8 cellular contexts compared by ENCODE assay signal in genomic region chr19:37778613-37779138, GRCh38. TPM values are rescaled to one million over a fixed set of nuclear protein-coding genes. Genes with fewer than 3 reads are reported as not detected.
DNase-seq lines count a peak whose midpoint lies in the region; ATAC-seq and TF ChIP-seq lines count a peak whose summit lies in the region.

No MANE protein-coding gene starts in this region.

- peak overlapping the region; percentile 90 for H3K27ac ChIP-seq in CD4-positive, alpha-beta memory T cell (ENCODE audit: low read depth, low read length)
- H3K27ac ChIP-seq in WERI-Rb-1 (peak overlapping the region; percentile 75), heart right ventricle (peak overlapping the region; percentile 22 to 92 (median 88))

- no peaks in the 10 kb centered on the region for H3K9me3 ChIP-seq in CD4-positive, alpha-beta memory T cell (ENCODE audit: control insufficient read depth in 1 of 2, low read length in 2 of 2)
- H3K9me3 ChIP-seq in WERI-Rb-1 (ENCODE audit: severe bottlenecking) (no peaks in the 10 kb centered on the region), heart right ventricle (peaks cover 0 to 38% (median 8%) of the 10 kb centered on the region in 11 donors)

- POLR2A ChIA-PET in CD4-positive, alpha-beta memory T cell (lab: Charles Lee; ENCODE audit: partially characterized antibody): interaction anchor here (0.6 to 2.4 kb wide), 9 partner anchors 59 to 862 kb away, joined by 3 to 15 read pairs (median 6); partner anchors contain the start of genes SIPA1L3, WDR87, ZNF420 and ZNF527
- POLR2A ChIA-PET in HEK293T (lab: Yijun Ruan, JAX): interaction anchor here (0.7 to 2.2 kb wide), 10 partner anchors 13 to 755 kb away, joined by 3 to 15 read pairs (median 7); partner anchors contain the start of genes ZNF527, ZNF540, ZNF569 and ZNF571

- peaks cover 31 to 38% of the 10 kb centered on the region in 2 donors for H3K36me3 Mint-ChIP-seq in CD4-positive, alpha-beta memory T cell

- whole genome bisulfite sequencing in heart right ventricle, 2 donors: 12 to 18% methylated on average over 8 of the region's 8 CpGs

- H3K27ac Mint-ChIP-seq in CD4-positive, alpha-beta memory T cell: peak overlapping the region; percentile 86 to 100 (median 98)

- H3K27me3 Mint-ChIP-seq in CD4-positive, alpha-beta memory T cell: no peaks in the 10 kb centered on the region

- peaks cover 24 to 49% (median 36%) of the 10 kb centered on the region in 4 donors for H3K4me1 Mint-ChIP-seq in CD4-positive, alpha-beta memory T cell

- peaks cover 2 to 20% (median 10%) of the 10 kb centered on the region in 8 donors for H3K9me3 Mint-ChIP-seq in CD4-positive, alpha-beta memory T cell

- peak overlapping the region; percentile 90 to 99 (median 94) for H3K4me3 Mint-ChIP-seq in CD4-positive, alpha-beta memory T cell

- peak in 3 of 8 donors; percentile 8 to 16 (median 9) for ATAC-seq in heart right ventricle

- intact Hi-C loops in CD4-positive, alpha-beta memory T cell (cut with micrococcal nuclease): loop anchor here (1.0 to 5.0 kb wide), 7 partner anchors 124 to 1399 kb away; partner anchors contain the start of genes ZFP14, ZFP30, ZNF527 and ZNF540
- intact Hi-C loops in heart right ventricle (cut with DNase I): no loop called here

- DNase-seq in CD4-positive, alpha-beta memory T cell: no peak
- DNase-seq in HEK293T (ENCODE audit: extremely low spot score): peak; percentile 6
- DNase-seq in WERI-Rb-1: no peak
- DNase-seq in heart right ventricle: no peak
- peak; percentile 1 for DNase-seq in retina
- no peak for DNase-seq in activated gamma-delta T cell (lab: John Stamatoyannopoulos, UW)
- DNase-seq in NCI-H1092 treated with DMSO at 0.1 percent for 48 hours (lab: John Stamatoyannopoulos, UW): no peak
- DNase-seq in GM13977 (ENCODE audit: low spot score): no peak

- no peaks in the 10 kb centered on the region for H3K36me3 ChIP-seq in CD4-positive, alpha-beta memory T cell (ENCODE audit: insufficient read depth, low read length)
- H3K36me3 ChIP-seq in WERI-Rb-1: no peaks in the 10 kb centered on the region; the same call in 1 of the 2 replicates
- H3K36me3 ChIP-seq in heart right ventricle: peaks cover 0 to 4% (median 0%) of the 10 kb centered on the region in 9 donors

- no peaks in the 10 kb centered on the region for H3K27me3 ChIP-seq in CD4-positive, alpha-beta memory T cell (ENCODE audit: insufficient read depth, low read length)
- H3K27me3 ChIP-seq in WERI-Rb-1 (ENCODE audit: insufficient read depth, low read depth, severe bottlenecking) (no peaks in the 10 kb centered on the region), heart right ventricle (no peaks in the 10 kb centered on the region)

- H3K4me3 ChIP-seq in CD4-positive, alpha-beta memory T cell (ENCODE audit: low read length in 2 of 2): peak overlapping the region; percentile 74 to 89
- H3K4me3 ChIP-seq in WERI-Rb-1 (ENCODE audit: low read depth, low read length) (peak overlapping the region; percentile 70), heart right ventricle (peak overlapping the region; percentile 52 to 99 (median 78))

- H3K4me1 ChIP-seq in CD4-positive, alpha-beta memory T cell (ENCODE audit: insufficient read depth, low read length): peaks cover 18% of the 10 kb centered on the region
- peaks cover 2 to 19% (median 14%) of the 10 kb centered on the region in 9 donors for H3K4me1 ChIP-seq in heart right ventricle

- TF ChIP-seq CTCF in WERI-Rb-1 (IDR thresholded peaks at IDR 0.05; ENCODE audit: low read depth, low read length) (no peak), heart right ventricle (IDR thresholded peaks at IDR 0.05) (no peak), GM13977 (IDR thresholded peaks at IDR 0.05; ENCODE audit: extremely low read depth, insufficient read depth, missing control alignments) (no peak)

- in situ Hi-C loops in GM13977 (cut with MboI; ENCODE audit: low pct_unique_long_range_greater_than_20kb, low sequenced_read_pairs, unreplicated experiment): no loop called here

- CTCF ChIA-PET in CD4-positive, alpha-beta memory T cell (lab: Charles Lee; ENCODE audit: partially characterized antibody): interaction anchor here (1.0 kb wide), 1 partner anchor 59 kb away, joined by 3 read pairs; no protein-coding TSS in a partner anchor
- CTCF ChIA-PET in HEK293T (lab: Yijun Ruan, JAX): no interaction called here

TF ChIP-seq in HEK293T, 16 proteins besides CTCF, POLR2A, EP300 and RAD21:
- TF ChIP-seq SP1 (IDR thresholded peaks at IDR 0.05) (no peak), CTBP1 (IDR thresholded peaks at IDR 0.05; ENCODE audit: borderline replicate concordance) (no peak), HDGF (IDR thresholded peaks at IDR 0.05; ENCODE audit: borderline replicate concordance) (no peak), FOXM1 (IDR thresholded peaks at IDR 0.05; ENCODE audit: borderline replicate concordance) (no peak), ELF4 (IDR thresholded peaks at IDR 0.05) (no peak), PKNOX1 (IDR thresholded peaks at IDR 0.05) (no peak), LEF1 (IDR thresholded peaks at IDR 0.05; ENCODE audit: borderline replicate concordance) (no peak), FOXK2 (IDR thresholded peaks at IDR 0.05) (no peak), L3MBTL2 (conservative IDR thresholded peaks at IDR 0.05) (no peak), SUZ12 (IDR thresholded peaks at IDR 0.05) (no peak), BHLHE40 (IDR thresholded peaks at IDR 0.05; ENCODE audit: borderline replicate concordance) (no peak), NFRKB (IDR thresholded peaks at IDR 0.05) (no peak), TARDBP (IDR thresholded peaks at IDR 0.05) (no peak), ARNT (IDR thresholded peaks at IDR 0.05) (no peak), FOXA1 (IDR thresholded peaks at IDR 0.05) (no peak), ZNF384 (IDR thresholded peaks at IDR 0.05) (no peak)
TF ChIP-seq in HEK293T: peak in this region for 0.

RNA-seq across cellular contexts. Expression of gene ZNF573, which starts 0.7 kb away (rescaled TPM):
- total RNA-seq in CD4-positive, alpha-beta memory T cell: 10 to 100 TPM; 30.5 to 31.1 TPM
- 10 to 100 TPM in 1 of 2 donors, 1 to 10 TPM in 1; 3.1 to 13.8 TPM for polyA plus RNA-seq in CD4-positive, alpha-beta memory T cell
- 10 to 100 TPM in 6 of 10 donors, 1 to 10 TPM in 4; 6.9 to 14.1 (median 10.4) TPM for total RNA-seq in heart right ventricle
- polyA plus RNA-seq in heart right ventricle: 1 to 10 TPM in 1 of 2 donors, under 1 TPM in 1; 0.99 to 1.3 TPM

RNA-seq across cellular contexts. Expression of gene ZNF607, which starts 59.1 kb away (rescaled TPM):
- 10 to 100 TPM; 11.8 to 13.0 TPM for total RNA-seq in CD4-positive, alpha-beta memory T cell
- polyA plus RNA-seq in CD4-positive, alpha-beta memory T cell: 1 to 10 TPM; 5.4 to 7.6 TPM
- total RNA-seq in heart right ventricle: 1 to 10 TPM; 3.0 to 8.4 (median 6.1) TPM
- polyA plus RNA-seq in heart right ventricle: 1 to 10 TPM; 2.0 to 2.3 TPM

Comparison
In these comparisons a context has a peak if more than half of its experiments do, and no peak if none do; other contexts are left out.
1. DNase-seq: peak in HEK293T (single experiment) and retina (single experiment); none in CD4-positive, alpha-beta memory T cell (0 of 5), WERI-Rb-1 (single experiment), heart right ventricle (0 of 2), activated gamma-delta T cell (single experiment), NCI-H1092 treated with DMSO at 0.1 percent for 48 hours (single experiment) and GM13977 (single experiment).
2. Peak in every context shown above with its lines, with median percentiles within 50 percentile points of each other: H3K27ac ChIP-seq and H3K4me3 ChIP-seq.